Comparison of ENCODE assay signal across 35 cellular contexts in genomic region chr11:104658177-104658576, GRCh38.
"Had no signal": no experiment of that assay in that cellular context is flagged by ENCODE, and none has a peak within 500 bp of the region (broad histone marks: within the 10 kb centered on the region; RNA-seq: fewer than 3 reads in every experiment).

No MANE protein-coding gene starts in this region.

- H3K36me3 ChIP-seq: MG63 had no signal

- H3K27me3 ChIP-seq: MG63 had no signal

- H3K4me3 ChIP-seq: MG63 had no signal

- DNase-seq: Kasumi-1, MG63, MM.1S, MV-4-11, NCI-H1048, NCI-H1092, NCI-H1092 treated with DMSO at 0.1 percent for 48 hours, NCI-H1105, NCI-H1105 treated with DMSO at 0.1 percent for 48 hours, NCI-H1417, NCI-H1417 treated with DMSO at 0.1 percent for 48 hours, NCI-H1436, NCI-H1436 treated with DMSO at 0.1 percent for 48 hours, NCI-H146, NCI-H1694, NCI-H1694 treated with DMSO at 0.1 percent for 48 hours, NCI-H187, NCI-H187 treated with DMSO at 0.1 percent for 48 hours, NCI-H1930, NCI-H2029, NCI-H2029 treated with DMSO at 0.1 percent for 48 hours, NCI-H2081, NCI-H2081 treated with DMSO at 0.1 percent for 48 hours, NCI-H2107, NCI-H2171, NCI-H2171 treated with DMSO at 0.1 percent for 48 hours, NCI-H2227 treated with DMSO at 0.1 percent for 48 hours, NCI-H226, NCI-H345, NCI-H446, NCI-H446 treated with DMSO at 0.1 percent for 48 hours, NCI-H510A, NCI-H510A treated with DMSO at 0.1 percent for 48 hours, NCI-H524, NCI-H524 treated with DMSO at 0.1 percent for 48 hours had no signal
